In genomic region chr14:24284501-24285035, GRCh38 we compare ENCODE assay signal across 26 cellular contexts. TPM values are rescaled to one million over a fixed set of nuclear protein-coding genes. Genes with fewer than 3 reads are reported as not detected.
"Had no signal": no experiment of that assay in that cellular context is flagged by ENCODE, and none has a peak within 500 bp of the region (broad histone marks: within the 10 kb centered on the region; RNA-seq: fewer than 3 reads in every experiment).

No MANE protein-coding gene starts in this region.

- H3K27ac Mint-ChIP-seq: activated CD4-positive, alpha-beta T cell treated with anti-CD3 and anti-CD28 coated beads, Interleukin-2, amount 10 ng/mL, durations not matched to agents 7 days and 5 days; activated CD8-positive, alpha-beta memory T cell treated with anti-CD3 and anti-CD28 coated beads, Interleukin-2, amount 10 ng/mL, durations not matched to agents 7 days and 5 days; activated CD8-positive, alpha-beta T cell treated with anti-CD3 and anti-CD28 coated beads for 36 hours; activated naive CD4-positive, alpha-beta T cell treated with anti-CD3 and anti-CD28 coated beads, Interleukin-2, amount 10 ng/mL, durations not matched to agents 7 days and 5 days; activated naive CD8-positive, alpha-beta T cell treated with anti-CD3 and anti-CD28 coated beads, Interleukin-2, amount 50 U/mL, for 24 hours; memory B cell; nephron progenitor cell; T-helper 2 cell treated with Interferon-gamma antibody and Interleukin-4, amounts not matched to agents 5 μg/mL and 100 μg/mL, for 36 hours had no signal

- H3K36me3 ChIP-seq: cardiac muscle cell had no signal

- H3K4me3 ChIP-seq: body of pancreas, cardiac muscle cell, heart left ventricle, tibial artery had no signal

- H3K4me3 Mint-ChIP-seq: activated CD4-positive, alpha-beta T cell treated with anti-CD3 and anti-CD28 coated beads, Interleukin-2, amount 10 ng/mL, durations not matched to agents 7 days and 5 days; activated CD8-positive, alpha-beta memory T cell treated with anti-CD3 and anti-CD28 coated beads, Interleukin-2, amount 10 ng/mL, durations not matched to agents 7 days and 5 days; activated CD8-positive, alpha-beta T cell treated with anti-CD3 and anti-CD28 coated beads for 36 hours; activated naive CD4-positive, alpha-beta T cell treated with anti-CD3 and anti-CD28 coated beads, Interleukin-2, amount 10 ng/mL, durations not matched to agents 7 days and 5 days; activated naive CD8-positive, alpha-beta T cell treated with anti-CD3 and anti-CD28 coated beads, Interleukin-2, amount 50 U/mL, for 24 hours; memory B cell; nephron progenitor cell; stimulated activated naive CD8-positive, alpha-beta T cell treated with anti-CD3 and anti-CD28 coated beads, Interleukin-15, amount 100 ng/mL, for 72 hours; T-helper 2 cell treated with Interferon-gamma antibody and Interleukin-4, amounts not matched to agents 5 μg/mL and 100 μg/mL, for 36 hours had no signal

- H3K36me3 Mint-ChIP-seq: memory B cell had no signal

- DNase-seq: activated CD4-positive, alpha-beta T cell treated with anti-CD3 and anti-CD28 coated beads, Interleukin-2, amount 10 ng/mL, durations not matched to agents 7 days and 5 days; activated CD4-positive, CD25-positive, alpha-beta regulatory T cell treated with anti-CD3 and anti-CD28 coated beads, Interleukin-2, amount 50 U/mL, for 72 hours; activated CD8-positive, alpha-beta memory T cell treated with anti-CD3 and anti-CD28 coated beads, Interleukin-2, amount 10 ng/mL, durations not matched to agents 7 days and 5 days; activated CD8-positive, alpha-beta T cell treated with anti-CD3 and anti-CD28 coated beads for 36 hours; activated effector memory CD4-positive, alpha-beta T cell treated with anti-CD3 and anti-CD28 coated beads, Interleukin-2, amount 50 U/mL, for 16 hours; activated naive CD4-positive, alpha-beta T cell treated with anti-CD3 and anti-CD28 coated beads, Interleukin-2, amount 10 ng/mL, durations not matched to agents 7 days and 5 days; activated naive CD8-positive, alpha-beta T cell treated with anti-CD3 and anti-CD28 coated beads, Interleukin-2, amount 50 U/mL, for 24 hours; activated T-cell treated with anti-CD3 and anti-CD28 coated beads for 4 hours; anterior cingulate cortex; body of pancreas; effector memory CD4-positive, alpha-beta T cell; heart left ventricle; islet precursor cell; left cardiac atrium; nephron progenitor cell; nucleus accumbens; stimulated activated CD4-positive, alpha-beta T cell treated with anti-CD3 and anti-CD28 coated beads, Interleukin-1b, Interleukin-23, amount 100 ng/mL, for 48 hours; stimulated activated naive CD8-positive, alpha-beta T cell treated with anti-CD3 and anti-CD28 coated beads, Interleukin-15, amount 100 ng/mL, for 72 hours; tibial artery had no signal

- H2AFZ ChIP-seq: parathyroid adenoma had no signal

- H3K79me2 ChIP-seq: parathyroid adenoma had no signal

- ATAC-seq: activated CD8-positive, alpha-beta memory T cell treated with anti-CD3 and anti-CD28 coated beads, Interleukin-2, amount 10 ng/mL, durations not matched to agents 7 days and 5 days; activated CD8-positive, alpha-beta T cell treated with anti-CD3 and anti-CD28 coated beads for 36 hours; activated naive CD8-positive, alpha-beta T cell treated with anti-CD3 and anti-CD28 coated beads, Interleukin-2, amount 50 U/mL, for 24 hours; body of pancreas; heart left ventricle; left cardiac atrium; right cardiac atrium; stimulated activated naive CD8-positive, alpha-beta T cell treated with anti-CD3 and anti-CD28 coated beads, Interleukin-15, amount 100 ng/mL, for 72 hours had no signal

- H3K9me3 Mint-ChIP-seq: activated CD4-positive, alpha-beta T cell treated with anti-CD3 and anti-CD28 coated beads, Interleukin-2, amount 10 ng/mL, durations not matched to agents 7 days and 5 days; activated CD8-positive, alpha-beta T cell treated with anti-CD3 and anti-CD28 coated beads for 36 hours; activated naive CD4-positive, alpha-beta T cell treated with anti-CD3 and anti-CD28 coated beads, Interleukin-2, amount 10 ng/mL, durations not matched to agents 7 days and 5 days; activated naive CD8-positive, alpha-beta T cell treated with anti-CD3 and anti-CD28 coated beads, Interleukin-2, amount 50 U/mL, for 24 hours; memory B cell; nephron progenitor cell; stimulated activated naive CD8-positive, alpha-beta T cell treated with anti-CD3 and anti-CD28 coated beads, Interleukin-15, amount 100 ng/mL, for 72 hours; T-helper 2 cell treated with Interferon-gamma antibody and Interleukin-4, amounts not matched to agents 5 μg/mL and 100 μg/mL, for 36 hours had no signal

- H3K4me1 ChIP-seq: parathyroid adenoma, tibial artery had no signal

- H3K27me3 Mint-ChIP-seq: activated CD8-positive, alpha-beta T cell treated with anti-CD3 and anti-CD28 coated beads for 36 hours; memory B cell; stimulated activated naive CD8-positive, alpha-beta T cell treated with anti-CD3 and anti-CD28 coated beads, Interleukin-15, amount 100 ng/mL, for 72 hours had no signal

- H3K9ac ChIP-seq: parathyroid adenoma had no signal

- H3K27ac ChIP-seq: body of pancreas, cardiac muscle cell, heart left ventricle, parathyroid adenoma, tibial artery had no signal

- H3K27me3 ChIP-seq: body of pancreas, cardiac muscle cell, heart left ventricle, tibial artery had no signal

- FAIRE-seq: endothelial cell of umbilical vein had no signal

- H3K9me3 ChIP-seq: body of pancreas, heart left ventricle, tibial artery had no signal

RNA-seq across cellular contexts. Expression of gene TGM1, which starts 21.6 kb away (rescaled TPM):
- polyA plus RNA-seq: cardiac muscle cell had no signal

RNA-seq across cellular contexts. Expression of gene CIDEB, which starts 23.2 kb away (rescaled TPM):
- total RNA-seq: cardiac muscle cell, myocyte had no signal
- polyA plus RNA-seq: cardiac muscle cell had no signal
